In the genomic region with DNA sequence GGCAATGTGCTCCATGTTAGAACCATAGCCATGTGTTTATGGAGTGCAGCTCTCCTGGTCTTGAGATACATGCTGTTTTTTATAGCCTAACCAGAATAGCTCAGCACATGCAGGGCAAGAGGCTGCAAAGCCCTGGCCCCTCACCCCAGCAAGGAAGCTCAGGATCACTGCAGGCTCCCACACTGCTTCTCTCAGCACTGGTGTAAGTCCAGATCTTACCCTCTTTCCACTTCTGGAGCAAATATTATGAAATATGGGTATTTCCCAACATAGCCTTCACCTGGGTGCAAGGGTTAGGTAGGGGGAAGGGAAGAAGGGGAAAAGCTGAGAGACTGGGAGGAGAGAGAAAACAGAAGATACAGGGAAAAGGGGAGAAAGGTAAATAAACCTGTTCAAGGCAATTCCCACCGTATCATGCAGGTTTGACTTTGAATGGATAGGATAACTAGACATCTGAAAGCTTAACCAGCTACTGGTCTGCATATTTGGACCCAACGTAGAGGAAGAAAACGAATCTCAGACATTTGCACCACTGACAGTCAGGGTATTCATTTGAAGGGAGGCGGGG, we compare ENCODE assay signal across 23 cellular contexts. TPM values are rescaled to one million over a fixed set of nuclear protein-coding genes. Genes with fewer than 3 reads are reported as not detected.
A peak's percentile ranks its signal among the peaks of the same experiment; 100 is the strongest.
DNase-seq lines count a peak whose midpoint lies in the region; ATAC-seq and TF ChIP-seq lines count a peak whose summit lies in the region.
"Had no signal": no experiment of that assay in that cellular context is flagged by ENCODE, and none has a peak within 500 bp of the region (broad histone marks: within the 10 kb centered on the region; RNA-seq: fewer than 3 reads in every experiment).

No MANE protein-coding gene starts in this region.

- no peaks in the 10 kb centered on the region for H3K79me2 ChIP-seq in H9 (ENCODE audit: insufficient read depth, low read length)
- H3K79me2 ChIP-seq in neural progenitor cell (ENCODE audit: low read depth), result peaks cover 100% of the 10 kb centered on the region
- no peaks in the 10 kb centered on the region for H3K79me2 ChIP-seq in PC-3 (ENCODE audit: low read length)

- H3K9me3 ChIP-seq in H9 (ENCODE audit: control insufficient read depth, low read depth, low read length), result no peaks in the 10 kb centered on the region
- H3K9me3 ChIP-seq in iPS-18a (ENCODE audit: control insufficient read depth, low read depth, low read length), result no peaks in the 10 kb centered on the region
- no peaks in the 10 kb centered on the region for H3K9me3 ChIP-seq in neural progenitor cell (ENCODE audit: low read depth)
- no peaks in the 10 kb centered on the region for H3K9me3 ChIP-seq in PC-3 (ENCODE audit: low read length)
- H3K9me3 ChIP-seq: HAP-1, neutrophil, Peyer's patch, stomach, uterus had no signal

- DNase-seq in H9 (no peak), NCI-H526 treated with DMSO at 0.1 percent for 48 hours (lab: John Stamatoyannopoulos, UW) (peak; percentile 27), neural progenitor cell (ENCODE audit: low spot score) (peak; percentile 54), PC-3 (no peak), NCI-H146 treated with DMSO at 0.1 percent for 48 hours (lab: John Stamatoyannopoulos, UW; ENCODE audit: unreplicated experiment) (no peak), DMS53 treated with DMSO at 0.1 percent for 48 hours (lab: John Stamatoyannopoulos, UW; ENCODE audit: unreplicated experiment) (no peak), D341Med (ENCODE audit: low spot score) (no peak)
- DNase-seq: activated CD4-positive, alpha-beta T cell treated with anti-CD3 and anti-CD28 coated beads, Interleukin-2, amount 10 ng/mL, durations not matched to agents 7 days and 5 days; activated CD8-positive, alpha-beta memory T cell treated with anti-CD3 and anti-CD28 coated beads, Interleukin-2, amount 50 U/mL, for 4 hours; activated naive CD4-positive, alpha-beta T cell; amygdala; effector CD8-positive, alpha-beta T cell; NCI-H1092 treated with DMSO at 0.1 percent for 48 hours; NCI-H524 treated with DMSO at 0.1 percent for 48 hours; Peyer's patch; stimulated activated CD4-positive, alpha-beta T cell treated with anti-CD3 and anti-CD28 coated beads, Interleukin-1b, Interleukin-23, amount 100 ng/mL, for 48 hours; stomach; uterus had no signal

- POLR2A ChIA-PET in PC-3 (lab: Charles Lee; ENCODE audit: unreplicated experiment), result no interaction called here

- no peak overlapping the region for H3K23ac ChIP-seq in H9 (ENCODE audit: insufficient read length, low read depth, low read length)

- no peak overlapping the region for H3K4ac ChIP-seq in H9 (ENCODE audit: low read depth, low read length)

- H3K18ac ChIP-seq in H9 (ENCODE audit: insufficient read length, low read depth, low read length), result no peak overlapping the region

- no peak overlapping the region for H2BK12ac ChIP-seq in H9 (ENCODE audit: insufficient read length, low read depth, low read length)

- peaks cover 92% of the 10 kb centered on the region for H3F3A ChIP-seq in neural progenitor cell (ENCODE audit: low read depth)
- H3F3A ChIP-seq in PC-3 (ENCODE audit: low read length, unreplicated experiment), result no peaks in the 10 kb centered on the region

- H3K9ac ChIP-seq in H9 (ENCODE audit: extremely low read depth, insufficient read length, low read length), result no peak overlapping the region
- H3K9ac ChIP-seq in iPS-18a (ENCODE audit: low read length), result no peak overlapping the region
- no peak overlapping the region for H3K9ac ChIP-seq in neural progenitor cell
- no peak overlapping the region for H3K9ac ChIP-seq in PC-3 (ENCODE audit: low read length)
- H3K9ac ChIP-seq: KMS-11 had no signal

- H2AK5ac ChIP-seq in H9 (ENCODE audit: insufficient read length, low read length), result no peak overlapping the region

- no peak overlapping the region for H3K56ac ChIP-seq in H9 (ENCODE audit: insufficient read length, low read depth, low read length)

- no TSS peak for BruUV-seq in PC-3 (replicated peaks; lab: Mats Ljungman, UMichigan)

- no peaks in the 10 kb centered on the region; a peak in 1 of 7 replicates for H3K36me3 Mint-ChIP-seq in H9 (ENCODE audit: insufficient read depth in 1 of 3, low read depth in 3 of 3)
- no peaks in the 10 kb centered on the region for H3K36me3 Mint-ChIP-seq in neural progenitor cell

- no peak for TF ChIP-seq CTCF in H9 (conservative IDR thresholded peaks at IDR 0.05)
- TF ChIP-seq CTCF in neural progenitor cell (IDR thresholded peaks at IDR 0.05), result no peak
- no peak for TF ChIP-seq CTCF in PC-3 (conservative IDR thresholded peaks at IDR 0.05; ENCODE audit: low read depth, low read length)

- H3K14ac ChIP-seq in H9 (ENCODE audit: insufficient read depth, low read length), result no peak overlapping the region

- H3K9me3 Mint-ChIP-seq in H9 (no peaks in the 10 kb centered on the region; a peak in 2 of 5 replicates), neural progenitor cell (no peaks in the 10 kb centered on the region)
- H3K9me3 Mint-ChIP-seq: activated CD4-positive, alpha-beta T cell treated with anti-CD3 and anti-CD28 coated beads, Interleukin-2, amount 10 ng/mL, durations not matched to agents 7 days and 5 days had no signal

- H3K27ac Mint-ChIP-seq in H9 (no peak overlapping the region; a peak in 1 of 7 replicates), neural progenitor cell (peak overlapping the region; percentile 99)
- H3K27ac Mint-ChIP-seq: activated CD4-positive, alpha-beta T cell treated with anti-CD3 and anti-CD28 coated beads, Interleukin-2, amount 10 ng/mL, durations not matched to agents 7 days and 5 days had no signal

- no peak overlapping the region for H4K8ac ChIP-seq in H9 (replicated peaks; ENCODE audit: insufficient read length, low read depth, low read length)

- H3K27me3 Mint-ChIP-seq in H9 (ENCODE audit: low read depth) (peaks cover 40% of the 10 kb centered on the region), neural progenitor cell (ENCODE audit: insufficient read depth, low read depth) (peaks cover 11% of the 10 kb centered on the region)

- H3K4me1 ChIP-seq in H9 (ENCODE audit: insufficient read depth, low read length) (peaks cover 20% of the 10 kb centered on the region; the same call in 1 of the 2 replicates), iPS-18a (ENCODE audit: control insufficient read depth, low read depth, low read length) (peaks cover 68% of the 10 kb centered on the region), neural progenitor cell (peaks cover 69% of the 10 kb centered on the region), PC-3 (ENCODE audit: insufficient read depth, low read length) (no peaks in the 10 kb centered on the region)
- H3K4me1 ChIP-seq: Peyer's patch, uterus had no signal

- H3K36me3 ChIP-seq in iPS-18a (ENCODE audit: control insufficient read depth, low read depth, low read length), result no peaks in the 10 kb centered on the region
- no peaks in the 10 kb centered on the region for H3K36me3 ChIP-seq in neural progenitor cell
- no peaks in the 10 kb centered on the region for H3K36me3 ChIP-seq in PC-3 (ENCODE audit: low read depth, low read length)
- H3K36me3 ChIP-seq: HAP-1, neutrophil, Peyer's patch, stomach, uterus had no signal

- intact Hi-C loops in PC-3 (cut with micrococcal nuclease), result no loop called here

- H3T11ph ChIP-seq in H9 (ENCODE audit: low read length), result no peak overlapping the region

- H3K4me2 ChIP-seq in H9 (ENCODE audit: insufficient read depth, insufficient read length, low read length) (peak overlapping the region; percentile 85), neural progenitor cell (peak overlapping the region; percentile 94), PC-3 (ENCODE audit: low read length) (no peak overlapping the region)
- H3K4me2 ChIP-seq: KMS-11 had no signal

- H3K9me2 ChIP-seq in PC-3 (replicated peaks; ENCODE audit: low read length), result no peaks in the 10 kb centered on the region

- H3K4me3 Mint-ChIP-seq in H9 (peak overlapping the region in 1 of 2 experiments; percentile 80; a peak in 3 of 5 replicates), neural progenitor cell (peak overlapping the region; percentile 88)
- H3K4me3 Mint-ChIP-seq: activated CD4-positive, alpha-beta T cell treated with anti-CD3 and anti-CD28 coated beads, Interleukin-2, amount 10 ng/mL, durations not matched to agents 7 days and 5 days had no signal

- H2BK20ac ChIP-seq in H9 (ENCODE audit: low read depth, low read length, poor library complexity, severe bottlenecking), result no peak overlapping the region

- WGBS in H9 (ENCODE audit: extremely low coverage, insufficient read length, low lambda C conversion rate), result no CpG with 5 or more reads among the region's 4 CpGs

- H4K91ac ChIP-seq in H9 (ENCODE audit: insufficient read length, low read depth, low read length), result no peak overlapping the region

- peaks cover 35% of the 10 kb centered on the region for H3K23me2 ChIP-seq in H9 (ENCODE audit: insufficient read length, low read depth, low read length, poor library complexity, severe bottlenecking)

- H4K20me1 ChIP-seq in H9 (ENCODE audit: control insufficient read depth, insufficient read depth, insufficient read length) (no peaks in the 10 kb centered on the region), neural progenitor cell (ENCODE audit: low read depth) (peaks cover 75% of the 10 kb centered on the region), PC-3 (ENCODE audit: low read length) (no peaks in the 10 kb centered on the region)

- no peak overlapping the region for H2BK5ac ChIP-seq in H9 (ENCODE audit: insufficient read length, low read length)

- no peaks in the 10 kb centered on the region for H3K79me1 ChIP-seq in H9 (ENCODE audit: insufficient read depth, low read depth, low read length, poor library complexity, severe bottlenecking)

- H2BK15ac ChIP-seq in H9 (ENCODE audit: low read depth, low read length), result no peak overlapping the region

- no peak overlapping the region for H3K27ac ChIP-seq in H9 (ENCODE audit: insufficient read length, low read depth, low read length)
- no peak overlapping the region for H3K27ac ChIP-seq in iPS-18a (ENCODE audit: low read length)
- peak overlapping the region; percentile 39 for H3K27ac ChIP-seq in neural progenitor cell
- no peak overlapping the region for H3K27ac ChIP-seq in PC-3 (ENCODE audit: low read length)
- H3K27ac ChIP-seq: KMS-11, neutrophil, Peyer's patch, stomach, uterus had no signal

- H3K4me3 ChIP-seq in iPS-18a (ENCODE audit: low read length), result peak overlapping the region; percentile 7
- peak overlapping the region; percentile 99 for H3K4me3 ChIP-seq in neural progenitor cell
- H3K4me3 ChIP-seq in PC-3 (ENCODE audit: low read length), result no peak overlapping the region
- H3K4me3 ChIP-seq: HAP-1, Peyer's patch, stomach, uterus had no signal

- no peak overlapping the region for H2AFZ ChIP-seq in H9 (ENCODE audit: low read length)
- no peak overlapping the region for H2AFZ ChIP-seq in neural progenitor cell (replicated peaks)
- no peak overlapping the region for H2AFZ ChIP-seq in PC-3 (ENCODE audit: low read length)

- H3K4me1 Mint-ChIP-seq in H9, result peaks cover 77 to 81% of the 10 kb centered on the region in 2 experiments
- H3K4me1 Mint-ChIP-seq in neural progenitor cell, result peaks cover 82% of the 10 kb centered on the region
- H3K4me1 Mint-ChIP-seq: activated CD4-positive, alpha-beta T cell treated with anti-CD3 and anti-CD28 coated beads, Interleukin-2, amount 10 ng/mL, durations not matched to agents 7 days and 5 days had no signal

- H2BK120ac ChIP-seq in H9 (ENCODE audit: low read depth, low read length, poor library complexity, severe bottlenecking), result no peak overlapping the region

- CTCF ChIA-PET in PC-3 (lab: Charles Lee), result no interaction called here

- H3K27me3 ChIP-seq in H9 (ENCODE audit: insufficient read depth, low read length), result peaks cover 18% of the 10 kb centered on the region; the same call in 1 of the 2 replicates
- peaks cover 36% of the 10 kb centered on the region for H3K27me3 ChIP-seq in iPS-18a (ENCODE audit: control insufficient read depth, insufficient read depth, low read length)
- no peaks in the 10 kb centered on the region for H3K27me3 ChIP-seq in neural progenitor cell
- H3K27me3 ChIP-seq in PC-3 (ENCODE audit: low read length), result no peaks in the 10 kb centered on the region
- H3K27me3 ChIP-seq: Peyer's patch, uterus had no signal

- no peak for ATAC-seq in PC-3
- ATAC-seq: sciatic nerve had no signal

- H4K5ac ChIP-seq in H9 (ENCODE audit: insufficient read length, low read depth, low read length), result no peak overlapping the region

RNA-seq across cellular contexts. Expression of gene SKIDA1, which starts 19.7 kb away (rescaled TPM):
- total RNA-seq in H9 (2021) (5.4 and 5.9 TPM in 2 replicates), neural progenitor cell (ENCODE audit: low replicate concordance) (123 and 127 TPM in 2 replicates), PC-3 (2014; rRNA removed) (0.17 and 0.26 TPM in 2 replicates)

RNA-seq across cellular contexts. Expression of gene MLLT10, which starts 28.2 kb away (rescaled TPM):
- 72.3 and 75.9 TPM in 2 replicates for total RNA-seq in H9 (2021)
- total RNA-seq in neural progenitor cell (ENCODE audit: low replicate concordance), result 55.7 and 61.3 TPM in 2 replicates
- total RNA-seq in PC-3 (2014; rRNA removed), result 21.5 and 32.5 TPM in 2 replicates

Comparison
In these comparisons a context has a peak if more than half of its experiments do, and no peak if none do; other contexts are left out.
1. DNase-seq: peak in NCI-H526 treated with DMSO at 0.1 percent for 48 hours (single experiment) and neural progenitor cell (single experiment); none in H9 (single experiment), PC-3 (single experiment), NCI-H146 treated with DMSO at 0.1 percent for 48 hours (single experiment), DMS53 treated with DMSO at 0.1 percent for 48 hours (single experiment) and D341Med (single experiment).
2. RNA of gene SKIDA1, which starts 19.7 kb away (total RNA-seq): 123 to 127 TPM in neural progenitor cell; 5.4 to 5.9 TPM in H9 and 0.17 to 0.26 TPM in PC-3; every median in the first group is over 10 times any median in the second.